Comparison of ENCODE assay signal across 8 cellular contexts in genomic region chr16:89720520-89720858, GRCh38. TPM values are rescaled to one million over a fixed set of nuclear protein-coding genes. Genes with fewer than 3 reads are reported as not detected.
DNase-seq lines count a peak whose midpoint lies in the region; ATAC-seq and TF ChIP-seq lines count a peak whose summit lies in the region.

No MANE protein-coding gene starts in this region.

- TF ChIP-seq EP300 in sigmoid colon (IDR thresholded peaks at IDR 0.05) = no peak

- peak overlapping the region; percentile 97 to 100 for H3K27ac ChIP-seq in right atrium auricular region
- peak overlapping the region; percentile 96 to 99 (median 98) for H3K27ac ChIP-seq in sigmoid colon

- no peaks in the 10 kb centered on the region for H3K27me3 ChIP-seq in right atrium auricular region
- no peaks in the 10 kb centered on the region for H3K27me3 ChIP-seq in sigmoid colon

- H3K4me1 Mint-ChIP-seq in activated naive CD8-positive, alpha-beta T cell (ENCODE audit: low read depth) = peaks cover 40% of the 10 kb centered on the region

- TF ChIP-seq POLR2A in sigmoid colon (IDR thresholded peaks at IDR 0.05) = no peak

- peaks cover 28% of the 10 kb centered on the region for H3K36me3 ChIP-seq in right atrium auricular region
- peaks cover 9 to 29% (median 12%) of the 10 kb centered on the region in 4 donors for H3K36me3 ChIP-seq in sigmoid colon

- H3K27ac Mint-ChIP-seq in activated naive CD8-positive, alpha-beta T cell = peak overlapping the region; percentile 84

- H3K9me3 ChIP-seq in right atrium auricular region (no peaks in the 10 kb centered on the region), sigmoid colon (no peaks in the 10 kb centered on the region)

- peak overlapping the region; percentile 81 for H3K4me3 Mint-ChIP-seq in activated naive CD8-positive, alpha-beta T cell

- peak; percentile 27 for ATAC-seq in GM18907 (IDR thresholded peaks at IDR 0.05; ENCODE audit: unreplicated experiment)
- peak; percentile 4 for ATAC-seq in HG03175 (IDR thresholded peaks at IDR 0.05; ENCODE audit: unreplicated experiment)

- no peaks in the 10 kb centered on the region for H3K27me3 Mint-ChIP-seq in activated naive CD8-positive, alpha-beta T cell

- peaks cover 0 to 38% of the 10 kb centered on the region in 2 donors for H3K4me1 ChIP-seq in right atrium auricular region
- H3K4me1 ChIP-seq in sigmoid colon = peaks cover 0 to 36% (median 31%) of the 10 kb centered on the region in 4 donors

- intact Hi-C loops in sigmoid colon (cut with DNase I) = loop anchor here (2.0 to 5.0 kb wide), 3 partner anchors 20 to 483 kb away; partner anchors contain the start of genes CHMP1A, SPATA2L and SPATA33

- TF ChIP-seq CTCF in right atrium auricular region (IDR thresholded peaks at IDR 0.05) (no peak), sigmoid colon (IDR thresholded peaks at IDR 0.05) (no peak)

- WGBS in sigmoid colon, 2 donors = 0 to 1% methylated on average over 39 of the region's 39 CpGs

- peak; percentile 48 for DNase-seq in ACHN
- no peak for DNase-seq in right atrium auricular region (ENCODE audit: low spot score)
- DNase-seq in sigmoid colon = no peak
- no peak for DNase-seq in stimulated activated CD4-positive, alpha-beta T cell treated with anti-CD3 and anti-CD28 coated beads, Interleukin-2, amount 100 ng/mL, for 24 hours
- DNase-seq in activated gamma-delta T cell treated with Interleukin-2 at 50 U/mL for 16 hours = no peak

- peaks cover 6% of the 10 kb centered on the region for H3K36me3 Mint-ChIP-seq in activated naive CD8-positive, alpha-beta T cell

- H3K4me3 ChIP-seq in right atrium auricular region (peak overlapping the region; percentile 82 to 95), sigmoid colon (peak overlapping the region; percentile 74 to 98 (median 77))

- H3K9me3 Mint-ChIP-seq in activated naive CD8-positive, alpha-beta T cell (ENCODE audit: low read depth) = no peaks in the 10 kb centered on the region

- in situ Hi-C loops in ACHN (cut with HindIII; ENCODE audit: low pct_ligation_motif_present, low pct_unique_long_range_greater_than_20kb, low sequenced_read_pairs) = no loop called here

RNA-seq across cellular contexts. Expression of gene VPS9D1, which starts 0.2 kb away (rescaled TPM):
- total RNA-seq in right atrium auricular region (10 to 100 TPM in 1 of 2 donors, 1 to 10 TPM in 1; 7.3 to 11.3 TPM), sigmoid colon (10 to 100 TPM in 1 of 4 donors, 1 to 10 TPM in 3; 3.8 to 10.5 (median 4.0) TPM)
- 10 to 100 TPM in 1 of 3 donors, 1 to 10 TPM in 2; 5.3 to 19.2 (median 8.4) TPM for polyA plus RNA-seq in sigmoid colon

RNA-seq across cellular contexts. Expression of gene ZNF276, which starts 0.8 kb away (rescaled TPM):
- total RNA-seq in right atrium auricular region (10 to 100 TPM; 10.0 to 11.1 TPM), sigmoid colon (10 to 100 TPM; 13.7 to 26.9 (median 18.2) TPM)
- 10 to 100 TPM in 1 of 3 donors, 1 to 10 TPM in 2; 7.2 to 32.3 (median 9.9) TPM for polyA plus RNA-seq in sigmoid colon

RNA-seq across cellular contexts. Expression of gene SPATA2L, which starts 19.0 kb away (rescaled TPM):
- total RNA-seq in right atrium auricular region (10 to 100 TPM in 1 of 2 donors, 1 to 10 TPM in 1; 5.9 to 12.7 TPM), sigmoid colon (10 to 100 TPM in 1 of 4 donors, 1 to 10 TPM in 3; 3.5 to 12.6 (median 6.5) TPM)
- 10 to 100 TPM; 11.3 to 17.6 (median 12.6) TPM for polyA plus RNA-seq in sigmoid colon

RNA-seq across cellular contexts. Expression of gene CDK10, which starts 34.0 kb away (rescaled TPM):
- total RNA-seq in right atrium auricular region (10 to 100 TPM; 13.8 to 20.2 TPM), sigmoid colon (10 to 100 TPM; 17.8 to 62.3 (median 35.2) TPM)
- 10 to 100 TPM; 34.0 to 96.0 (median 36.0) TPM for polyA plus RNA-seq in sigmoid colon
